ENCODE assay signal across 1 cellular context in the genomic region with DNA sequence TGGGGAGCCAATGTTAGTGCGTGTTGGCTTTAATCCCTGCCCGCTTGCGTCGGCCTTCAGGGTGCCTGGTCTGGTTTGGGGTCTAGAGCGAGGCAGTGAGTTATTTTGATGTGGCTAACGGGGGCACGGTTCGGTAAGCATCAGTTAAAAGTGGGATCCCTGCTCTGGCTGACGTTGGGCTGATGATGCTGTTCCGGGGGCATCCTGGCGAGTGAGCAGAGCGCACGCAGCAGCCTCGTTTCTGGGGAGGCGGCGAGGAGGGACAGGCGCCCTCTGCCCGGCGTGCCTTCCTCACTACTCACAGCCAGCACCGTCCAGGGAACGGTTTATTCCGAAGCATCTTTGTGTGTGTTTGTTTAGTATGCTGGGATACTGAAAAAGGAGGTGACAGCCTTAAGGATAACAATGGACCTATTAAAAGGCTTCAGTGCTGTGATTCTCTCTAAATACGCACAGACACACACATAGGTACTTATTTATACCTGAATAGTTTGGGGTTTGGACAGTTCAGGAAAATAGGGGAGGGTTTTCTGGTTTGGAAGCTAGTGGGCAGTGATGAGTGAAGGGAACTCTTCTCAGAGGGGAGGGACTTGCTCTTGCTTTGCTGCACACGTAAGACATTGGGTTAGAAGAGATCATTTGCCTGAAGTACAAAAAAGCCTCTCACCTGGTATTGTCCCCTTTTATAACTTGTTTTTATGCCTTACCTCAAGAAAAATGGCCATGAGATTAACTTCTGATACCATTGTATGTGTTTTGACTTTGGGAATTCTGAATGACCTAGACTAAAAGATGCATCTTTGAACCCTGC.
TF ChIP-seq lines count a peak whose summit lies in the region.

No MANE protein-coding gene starts in this region.

TF ChIP-seq in HepG2, 621 proteins besides CTCF, POLR2A, EP300 and RAD21 (continued from another document and continues in another):
- TF ChIP-seq, protein P1, sequence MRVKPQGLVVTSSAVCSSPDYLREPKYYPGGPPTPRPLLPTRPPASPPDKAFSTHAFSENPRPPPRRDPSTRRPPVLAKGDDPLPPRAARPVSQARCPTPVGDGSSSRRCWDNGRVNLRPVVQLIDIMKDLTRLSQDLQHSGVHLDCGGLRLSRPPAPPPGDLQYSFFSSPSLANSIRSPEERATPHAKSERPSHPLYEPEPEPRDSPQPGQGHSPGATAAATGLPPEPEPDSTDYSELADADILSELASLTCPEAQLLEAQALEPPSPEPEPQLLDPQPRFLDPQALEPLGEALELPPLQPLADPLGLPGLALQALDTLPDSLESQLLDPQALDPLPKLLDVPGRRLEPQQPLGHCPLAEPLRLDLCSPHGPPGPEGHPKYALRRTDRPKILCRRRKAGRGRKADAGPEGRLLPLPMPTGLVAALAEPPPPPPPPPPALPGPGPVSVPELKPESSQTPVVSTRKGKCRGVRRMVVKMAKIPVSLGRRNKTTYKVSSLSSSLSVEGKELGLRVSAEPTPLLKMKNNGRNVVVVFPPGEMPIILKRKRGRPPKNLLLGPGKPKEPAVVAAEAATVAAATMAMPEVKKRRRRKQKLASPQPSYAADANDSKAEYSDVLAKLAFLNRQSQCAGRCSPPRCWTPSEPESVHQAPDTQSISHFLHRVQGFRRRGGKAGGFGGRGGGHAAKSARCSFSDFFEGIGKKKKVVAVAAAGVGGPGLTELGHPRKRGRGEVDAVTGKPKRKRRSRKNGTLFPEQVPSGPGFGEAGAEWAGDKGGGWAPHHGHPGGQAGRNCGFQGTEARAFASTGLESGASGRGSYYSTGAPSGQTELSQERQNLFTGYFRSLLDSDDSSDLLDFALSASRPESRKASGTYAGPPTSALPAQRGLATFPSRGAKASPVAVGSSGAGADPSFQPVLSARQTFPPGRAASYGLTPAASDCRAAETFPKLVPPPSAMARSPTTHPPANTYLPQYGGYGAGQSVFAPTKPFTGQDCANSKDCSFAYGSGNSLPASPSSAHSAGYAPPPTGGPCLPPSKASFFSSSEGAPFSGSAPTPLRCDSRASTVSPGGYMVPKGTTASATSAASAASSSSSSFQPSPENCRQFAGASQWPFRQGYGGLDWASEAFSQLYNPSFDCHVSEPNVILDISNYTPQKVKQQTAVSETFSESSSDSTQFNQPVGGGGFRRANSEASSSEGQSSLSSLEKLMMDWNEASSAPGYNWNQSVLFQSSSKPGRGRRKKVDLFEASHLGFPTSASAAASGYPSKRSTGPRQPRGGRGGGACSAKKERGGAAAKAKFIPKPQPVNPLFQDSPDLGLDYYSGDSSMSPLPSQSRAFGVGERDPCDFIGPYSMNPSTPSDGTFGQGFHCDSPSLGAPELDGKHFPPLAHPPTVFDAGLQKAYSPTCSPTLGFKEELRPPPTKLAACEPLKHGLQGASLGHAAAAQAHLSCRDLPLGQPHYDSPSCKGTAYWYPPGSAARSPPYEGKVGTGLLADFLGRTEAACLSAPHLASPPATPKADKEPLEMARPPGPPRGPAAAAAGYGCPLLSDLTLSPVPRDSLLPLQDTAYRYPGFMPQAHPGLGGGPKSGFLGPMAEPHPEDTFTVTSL (CRISPR knock-in tag; IDR thresholded peaks at IDR 0.05; ENCODE audit: borderline replicate concordance) = 0 out of 2 replicates have a peak, but pooled peaks have one; percentile 9
- TF ChIP-seq, protein P2, sequence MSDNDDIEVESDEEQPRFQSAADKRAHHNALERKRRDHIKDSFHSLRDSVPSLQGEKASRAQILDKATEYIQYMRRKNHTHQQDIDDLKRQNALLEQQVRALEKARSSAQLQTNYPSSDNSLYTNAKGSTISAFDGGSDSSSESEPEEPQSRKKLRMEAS (IDR thresholded peaks at IDR 0.05) = peak; percentile 69
- TF ChIP-seq, protein P3, sequence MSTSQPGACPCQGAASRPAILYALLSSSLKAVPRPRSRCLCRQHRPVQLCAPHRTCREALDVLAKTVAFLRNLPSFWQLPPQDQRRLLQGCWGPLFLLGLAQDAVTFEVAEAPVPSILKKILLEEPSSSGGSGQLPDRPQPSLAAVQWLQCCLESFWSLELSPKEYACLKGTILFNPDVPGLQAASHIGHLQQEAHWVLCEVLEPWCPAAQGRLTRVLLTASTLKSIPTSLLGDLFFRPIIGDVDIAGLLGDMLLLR (CRISPR knock-in tag; IDR thresholded peaks at IDR 0.05) = 0 out of 2 replicates have a peak, but pooled peaks have one; percentile 16
- no peak for TF ChIP-seq ZNF282 (IDR thresholded peaks at IDR 0.05; ENCODE audit: partially characterized antibody)
- no peak for TF ChIP-seq NFYB (CRISPR knock-in tag; IDR thresholded peaks at IDR 0.05)
- no peak for TF ChIP-seq ZNF616 (CRISPR knock-in tag; IDR thresholded peaks at IDR 0.05; ENCODE audit: low read depth)
- no peak for TF ChIP-seq ATF7-NPFF (CRISPR knock-in tag; IDR thresholded peaks at IDR 0.05; ENCODE audit: low read depth)
- TF ChIP-seq, protein P4, sequence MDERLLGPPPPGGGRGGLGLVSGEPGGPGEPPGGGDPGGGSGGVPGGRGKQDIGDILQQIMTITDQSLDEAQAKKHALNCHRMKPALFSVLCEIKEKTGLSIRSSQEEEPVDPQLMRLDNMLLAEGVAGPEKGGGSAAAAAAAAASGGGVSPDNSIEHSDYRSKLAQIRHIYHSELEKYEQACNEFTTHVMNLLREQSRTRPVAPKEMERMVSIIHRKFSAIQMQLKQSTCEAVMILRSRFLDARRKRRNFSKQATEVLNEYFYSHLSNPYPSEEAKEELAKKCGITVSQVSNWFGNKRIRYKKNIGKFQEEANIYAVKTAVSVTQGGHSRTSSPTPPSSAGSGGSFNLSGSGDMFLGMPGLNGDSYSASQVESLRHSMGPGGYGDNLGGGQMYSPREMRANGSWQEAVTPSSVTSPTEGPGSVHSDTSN (CRISPR knock-in tag; IDR thresholded peaks at IDR 0.05) = 0 out of 2 replicates have a peak, but pooled peaks have one; percentile 3
- TF ChIP-seq NONO (IDR thresholded peaks at IDR 0.05) = no peak
- peak; percentile 27; the same call in 1 of the 2 replicates for TF ChIP-seq NONO (CRISPR knock-in tag; conservative IDR thresholded peaks at IDR 0.05)
- peak; percentile 62; the same call in 1 of the 2 replicates for TF ChIP-seq ZNF792 (CRISPR knock-in tag; IDR thresholded peaks at IDR 0.05)
- TF ChIP-seq ZSCAN9 (CRISPR knock-in tag; IDR thresholded peaks at IDR 0.05; ENCODE audit: borderline replicate concordance) = peak; percentile 67; the same call in 1 of the 2 replicates
- TF ChIP-seq SAP130 (CRISPR knock-in tag; IDR thresholded peaks at IDR 0.05; ENCODE audit: low read depth) = peak; percentile 85
- TF ChIP-seq SNAPC2 (CRISPR knock-in tag; IDR thresholded peaks at IDR 0.05) = peak; percentile 23; the same call in 1 of the 2 replicates
- TF ChIP-seq, protein P5, sequence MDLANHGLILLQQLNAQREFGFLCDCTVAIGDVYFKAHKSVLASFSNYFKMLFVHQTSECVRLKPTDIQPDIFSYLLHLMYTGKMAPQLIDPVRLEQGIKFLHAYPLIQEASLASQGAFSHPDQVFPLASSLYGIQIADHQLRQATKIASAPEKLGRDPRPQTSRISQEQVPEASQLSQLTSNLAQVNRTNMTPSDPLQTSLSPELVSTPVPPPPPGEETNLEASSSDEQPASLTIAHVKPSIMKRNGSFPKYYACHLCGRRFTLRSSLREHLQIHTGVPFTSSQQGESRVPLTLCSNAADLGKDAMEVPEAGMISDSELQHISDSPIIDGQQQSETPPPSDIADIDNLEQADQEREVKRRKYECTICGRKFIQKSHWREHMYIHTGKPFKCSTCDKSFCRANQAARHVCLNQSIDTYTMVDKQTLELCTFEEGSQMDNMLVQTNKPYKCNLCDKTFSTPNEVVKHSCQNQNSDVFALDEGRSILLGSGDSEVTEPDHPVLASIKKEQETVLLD (CRISPR knock-in tag; IDR thresholded peaks at IDR 0.05; ENCODE audit: low read depth) = 0 out of 2 replicates have a peak, but pooled peaks have one; percentile 44
- 0 out of 2 replicates have a peak, but pooled peaks have one; percentile 17 for TF ChIP-seq KMT2B (CRISPR knock-in tag; IDR thresholded peaks at IDR 0.05)
- 0 out of 2 replicates have a peak, but pooled peaks have one; percentile 54 for TF ChIP-seq ZNF225 (CRISPR knock-in tag; IDR thresholded peaks at IDR 0.05)
- 0 out of 2 replicates have a peak, but pooled peaks have one; percentile 15 for TF ChIP-seq PPARG (CRISPR knock-in tag; conservative IDR thresholded peaks at IDR 0.05)
- TF ChIP-seq, protein P6, sequence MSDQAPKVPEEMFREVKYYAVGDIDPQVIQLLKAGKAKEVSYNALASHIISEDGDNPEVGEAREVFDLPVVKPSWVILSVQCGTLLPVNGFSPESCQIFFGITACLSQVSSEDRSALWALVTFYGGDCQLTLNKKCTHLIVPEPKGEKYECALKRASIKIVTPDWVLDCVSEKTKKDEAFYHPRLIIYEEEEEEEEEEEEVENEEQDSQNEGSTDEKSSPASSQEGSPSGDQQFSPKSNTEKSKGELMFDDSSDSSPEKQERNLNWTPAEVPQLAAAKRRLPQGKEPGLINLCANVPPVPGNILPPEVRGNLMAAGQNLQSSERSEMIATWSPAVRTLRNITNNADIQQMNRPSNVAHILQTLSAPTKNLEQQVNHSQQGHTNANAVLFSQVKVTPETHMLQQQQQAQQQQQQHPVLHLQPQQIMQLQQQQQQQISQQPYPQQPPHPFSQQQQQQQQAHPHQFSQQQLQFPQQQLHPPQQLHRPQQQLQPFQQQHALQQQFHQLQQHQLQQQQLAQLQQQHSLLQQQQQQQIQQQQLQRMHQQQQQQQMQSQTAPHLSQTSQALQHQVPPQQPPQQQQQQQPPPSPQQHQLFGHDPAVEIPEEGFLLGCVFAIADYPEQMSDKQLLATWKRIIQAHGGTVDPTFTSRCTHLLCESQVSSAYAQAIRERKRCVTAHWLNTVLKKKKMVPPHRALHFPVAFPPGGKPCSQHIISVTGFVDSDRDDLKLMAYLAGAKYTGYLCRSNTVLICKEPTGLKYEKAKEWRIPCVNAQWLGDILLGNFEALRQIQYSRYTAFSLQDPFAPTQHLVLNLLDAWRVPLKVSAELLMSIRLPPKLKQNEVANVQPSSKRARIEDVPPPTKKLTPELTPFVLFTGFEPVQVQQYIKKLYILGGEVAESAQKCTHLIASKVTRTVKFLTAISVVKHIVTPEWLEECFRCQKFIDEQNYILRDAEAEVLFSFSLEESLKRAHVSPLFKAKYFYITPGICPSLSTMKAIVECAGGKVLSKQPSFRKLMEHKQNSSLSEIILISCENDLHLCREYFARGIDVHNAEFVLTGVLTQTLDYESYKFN (CRISPR knock-in tag; conservative IDR thresholded peaks at IDR 0.05) = no peak; the same call in 1 of the 2 replicates
- TF ChIP-seq SALL1 (CRISPR knock-in tag; IDR thresholded peaks at IDR 0.05) = peak; percentile 80
- TF ChIP-seq NFE2L1 (CRISPR knock-in tag; IDR thresholded peaks at IDR 0.05; ENCODE audit: borderline replicate concordance) = no peak
- 0 out of 2 replicates have a peak, but pooled peaks have one; percentile 45 for TF ChIP-seq ZNF672 (CRISPR knock-in tag; IDR thresholded peaks at IDR 0.05)
- TF ChIP-seq FOSL2 (CRISPR knock-in tag; IDR thresholded peaks at IDR 0.05) = peak; percentile 70
- TF ChIP-seq, protein P7, sequence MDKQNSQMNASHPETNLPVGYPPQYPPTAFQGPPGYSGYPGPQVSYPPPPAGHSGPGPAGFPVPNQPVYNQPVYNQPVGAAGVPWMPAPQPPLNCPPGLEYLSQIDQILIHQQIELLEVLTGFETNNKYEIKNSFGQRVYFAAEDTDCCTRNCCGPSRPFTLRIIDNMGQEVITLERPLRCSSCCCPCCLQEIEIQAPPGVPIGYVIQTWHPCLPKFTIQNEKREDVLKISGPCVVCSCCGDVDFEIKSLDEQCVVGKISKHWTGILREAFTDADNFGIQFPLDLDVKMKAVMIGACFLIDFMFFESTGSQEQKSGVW (CRISPR knock-in tag; IDR thresholded peaks at IDR 0.05; ENCODE audit: borderline replicate concordance) = no peak
- peak; percentile 72 for TF ChIP-seq ASH2L (IDR thresholded peaks at IDR 0.05; ENCODE audit: insufficient read length, low read depth, low read length)
- no peak for TF ChIP-seq ZNF33B (CRISPR knock-in tag; IDR thresholded peaks at IDR 0.05)
- TF ChIP-seq ZNF839 (CRISPR knock-in tag; IDR thresholded peaks at IDR 0.05; ENCODE audit: borderline replicate concordance) = no peak
- peak; percentile 74; the same call in 1 of the 2 replicates for TF ChIP-seq ZNF891 (CRISPR knock-in tag; IDR thresholded peaks at IDR 0.05)
- no peak; the same call in 1 of the 2 replicates for TF ChIP-seq ZNF558 (CRISPR knock-in tag; IDR thresholded peaks at IDR 0.05; ENCODE audit: borderline replicate concordance)
- TF ChIP-seq, protein P8, sequence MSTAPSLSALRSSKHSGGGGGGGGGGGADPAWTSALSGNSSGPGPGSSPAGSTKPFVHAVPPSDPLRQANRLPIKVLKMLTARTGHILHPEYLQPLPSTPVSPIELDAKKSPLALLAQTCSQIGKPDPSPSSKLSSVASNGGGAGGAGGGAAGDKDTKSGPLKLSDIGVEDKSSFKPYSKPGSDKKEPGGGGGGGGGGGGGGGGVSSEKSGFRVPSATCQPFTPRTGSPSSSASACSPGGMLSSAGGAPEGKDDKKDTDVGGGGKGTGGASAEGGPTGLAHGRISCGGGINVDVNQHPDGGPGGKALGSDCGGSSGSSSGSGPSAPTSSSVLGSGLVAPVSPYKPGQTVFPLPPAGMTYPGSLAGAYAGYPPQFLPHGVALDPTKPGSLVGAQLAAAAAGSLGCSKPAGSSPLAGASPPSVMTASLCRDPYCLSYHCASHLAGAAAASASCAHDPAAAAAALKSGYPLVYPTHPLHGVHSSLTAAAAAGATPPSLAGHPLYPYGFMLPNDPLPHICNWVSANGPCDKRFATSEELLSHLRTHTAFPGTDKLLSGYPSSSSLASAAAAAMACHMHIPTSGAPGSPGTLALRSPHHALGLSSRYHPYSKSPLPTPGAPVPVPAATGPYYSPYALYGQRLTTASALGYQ (CRISPR knock-in tag; IDR thresholded peaks at IDR 0.05) = peak; percentile 25; the same call in 1 of the 2 replicates
- no peak for TF ChIP-seq POLR2AphosphoS2 (IDR thresholded peaks at IDR 0.05; ENCODE audit: low read depth, low read length)
- TF ChIP-seq ZNF34 (CRISPR knock-in tag; IDR thresholded peaks at IDR 0.05; ENCODE audit: borderline replicate concordance) = 0 out of 2 replicates have a peak, but pooled peaks have one; percentile 50
- no peak for TF ChIP-seq CBX1 (IDR thresholded peaks at IDR 0.05; ENCODE audit: low read depth)
- TF ChIP-seq KDM5A (IDR thresholded peaks at IDR 0.05; ENCODE audit: borderline replicate concordance, low read length) = 0 out of 2 replicates have a peak, but pooled peaks have one; percentile 38
- TF ChIP-seq HOXA3 (CRISPR knock-in tag; IDR thresholded peaks at IDR 0.05) = peak; percentile 72
- TF ChIP-seq XRCC5 (optimal IDR thresholded peaks at IDR 0.05; ENCODE audit: low read length) = peak; percentile 78
- TF ChIP-seq, protein P9, sequence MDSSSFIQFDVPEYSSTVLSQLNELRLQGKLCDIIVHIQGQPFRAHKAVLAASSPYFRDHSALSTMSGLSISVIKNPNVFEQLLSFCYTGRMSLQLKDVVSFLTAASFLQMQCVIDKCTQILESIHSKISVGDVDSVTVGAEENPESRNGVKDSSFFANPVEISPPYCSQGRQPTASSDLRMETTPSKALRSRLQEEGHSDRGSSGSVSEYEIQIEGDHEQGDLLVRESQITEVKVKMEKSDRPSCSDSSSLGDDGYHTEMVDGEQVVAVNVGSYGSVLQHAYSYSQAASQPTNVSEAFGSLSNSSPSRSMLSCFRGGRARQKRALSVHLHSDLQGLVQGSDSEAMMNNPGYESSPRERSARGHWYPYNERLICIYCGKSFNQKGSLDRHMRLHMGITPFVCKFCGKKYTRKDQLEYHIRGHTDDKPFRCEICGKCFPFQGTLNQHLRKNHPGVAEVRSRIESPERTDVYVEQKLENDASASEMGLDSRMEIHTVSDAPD (CRISPR knock-in tag; IDR thresholded peaks at IDR 0.05) = peak; percentile 79; the same call in 1 of the 2 replicates
- TF ChIP-seq ZNF788 (CRISPR knock-in tag; IDR thresholded peaks at IDR 0.05; ENCODE audit: borderline replicate concordance) = 0 out of 2 replicates have a peak, but pooled peaks have one; percentile 39
- TF ChIP-seq KMT2A (CRISPR knock-in tag; IDR thresholded peaks at IDR 0.05) = peak; percentile 57; the same call in 1 of the 2 replicates
- TF ChIP-seq RNF2 (conservative IDR thresholded peaks at IDR 0.05; ENCODE audit: low read depth) = 0 out of 2 replicates have a peak, but pooled peaks have one; percentile 41
- peak; percentile 45; the same call in 1 of the 2 replicates for TF ChIP-seq GATAD2A (CRISPR knock-in tag; IDR thresholded peaks at IDR 0.05)
